In genomic region chr5:141992349-141992963, GRCh38 we compare ENCODE assay signal across 8 cellular contexts. TPM values are rescaled to one million over a fixed set of nuclear protein-coding genes. Genes with fewer than 3 reads are reported as not detected.
DNase-seq lines count a peak whose midpoint lies in the region; ATAC-seq lines count a peak whose summit lies in the region.

No MANE protein-coding gene starts in this region.

- ATAC-seq in GM21723 (IDR thresholded peaks at IDR 0.05; ENCODE audit: unreplicated experiment): no peak

- no peaks in the 10 kb centered on the region for H3K27me3 Mint-ChIP-seq in activated naive CD4-positive, alpha-beta T cell treated with anti-CD3 and anti-CD28 coated beads for 36 hours (ENCODE audit: low read depth)

- peaks cover 33% of the 10 kb centered on the region for H3K36me3 Mint-ChIP-seq in activated naive CD4-positive, alpha-beta T cell treated with anti-CD3 and anti-CD28 coated beads for 36 hours (ENCODE audit: low read depth)

- H3K27ac Mint-ChIP-seq in activated naive CD4-positive, alpha-beta T cell treated with anti-CD3 and anti-CD28 coated beads for 36 hours: peak overlapping the region; percentile 53

- intact Hi-C loops in activated naive CD4-positive, alpha-beta T cell treated with anti-CD3 and anti-CD28 coated beads for 36 hours (cut with micrococcal nuclease): loop anchor here (1.0 to 5.0 kb wide), 5 partner anchors 23 to 707 kb away; no protein-coding TSS in a partner anchor
- intact Hi-C loops in head of caudate nucleus (cut with DNase I): no loop called here

- H3K9me3 Mint-ChIP-seq in activated naive CD4-positive, alpha-beta T cell treated with anti-CD3 and anti-CD28 coated beads for 36 hours: no peaks in the 10 kb centered on the region

- peaks cover 13% of the 10 kb centered on the region for H3K4me1 Mint-ChIP-seq in activated naive CD4-positive, alpha-beta T cell treated with anti-CD3 and anti-CD28 coated beads for 36 hours (ENCODE audit: low read depth)

- CTCF ChIA-PET in activated naive CD4-positive, alpha-beta T cell treated with anti-CD3 and anti-CD28 coated beads for 36 hours (lab: Charles Lee): interaction anchor here (0.5 to 9.4 kb wide), 15 partner anchors 13 to 787 kb away, joined by 3 to 137 read pairs (median 4); partner anchors contain the start of genes GNPDA1 and RNF14

- peak; percentile 50 for DNase-seq in NOMO-1 treated with DMSO at 0.1 percent for 48 hours (lab: John Stamatoyannopoulos, UW; ENCODE audit: unreplicated experiment)
- DNase-seq in NOMO-1 treated with dmso at 0.1 percent for 144 hours (lab: John Stamatoyannopoulos, UW; ENCODE audit: unreplicated experiment): no peak
- peak; percentile 57 for DNase-seq in LHCN-M2 (ENCODE audit: low read depth)
- peak; percentile 41 for DNase-seq in SKM-1 (lab: John Stamatoyannopoulos, UW; ENCODE audit: unreplicated experiment)
- peak; percentile 95 for DNase-seq in activated naive CD4-positive, alpha-beta T cell treated with anti-CD3 and anti-CD28 coated beads for 36 hours
- peak in 41 of 42 donors; percentile 36 to 92 (median 79) for DNase-seq in head of caudate nucleus
- DNase-seq in retina: peak; percentile 20

- no peak overlapping the region for H3K4me3 Mint-ChIP-seq in activated naive CD4-positive, alpha-beta T cell treated with anti-CD3 and anti-CD28 coated beads for 36 hours

RNA-seq across cellular contexts. Expression of gene GNPDA1, which starts 20.4 kb away (rescaled TPM):
- 53.5 and 113 TPM in 2 replicates for total RNA-seq in LHCN-M2 (2014; rRNA removed)
- polyA plus RNA-seq in LHCN-M2 (2012): 57.3 TPM
- 100 to 1,000 TPM; 250 to 259 TPM for total RNA-seq in activated naive CD4-positive, alpha-beta T cell treated with anti-CD3 and anti-CD28 coated beads for 36 hours

RNA-seq across cellular contexts. Expression of gene RNF14, which starts 23.6 kb away (rescaled TPM):
- 85.4 and 99.4 TPM in 2 replicates for total RNA-seq in LHCN-M2 (2014; rRNA removed)
- 54.4 TPM for polyA plus RNA-seq in LHCN-M2 (2012)
- total RNA-seq in activated naive CD4-positive, alpha-beta T cell treated with anti-CD3 and anti-CD28 coated beads for 36 hours: 10 to 100 TPM; 29.8 to 35.6 TPM

RNA-seq across cellular contexts. Expression of gene PCDH12, which starts 34.5 kb away (rescaled TPM):
- under 0.01 TPM in 1 of 2 replicates, not detected in the other for total RNA-seq in LHCN-M2 (2014; rRNA removed)
- polyA plus RNA-seq in LHCN-M2 (2012): 0.02 TPM
- total RNA-seq in activated naive CD4-positive, alpha-beta T cell treated with anti-CD3 and anti-CD28 coated beads for 36 hours: 1 to 10 TPM in 1 of 2 experiments, under 1 TPM in 1; 0.43 to 1.1 TPM
